8 cellular contexts compared by ENCODE assay signal in the genomic region with DNA sequence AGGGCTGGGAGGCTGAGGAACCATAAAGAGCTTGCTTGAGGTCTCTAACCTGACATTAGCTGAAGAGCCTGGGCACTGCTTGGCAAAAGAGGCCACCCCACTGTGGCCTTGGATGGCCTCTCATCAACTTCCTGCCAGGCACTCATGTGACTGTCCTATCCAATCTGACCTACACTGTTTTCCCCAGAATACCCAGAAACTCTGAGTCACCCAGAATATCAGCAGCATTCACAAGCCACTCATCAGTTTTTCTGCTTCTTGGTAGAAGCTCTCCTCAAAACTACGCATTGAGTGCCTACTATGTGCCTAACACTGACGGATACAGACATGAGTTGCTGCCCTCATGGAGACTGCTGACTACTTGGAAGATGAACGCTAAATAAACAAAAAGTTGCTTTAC. TPM values are rescaled to one million over a fixed set of nuclear protein-coding genes. Genes with fewer than 3 reads are reported as not detected.
DNase-seq lines count a peak whose midpoint lies in the region; ATAC-seq and TF ChIP-seq lines count a peak whose summit lies in the region.

No MANE protein-coding gene starts in this region.

- H3K36me3 ChIP-seq in IMR-90 (ENCODE audit: control insufficient read depth, insufficient read depth, low read length), result no peaks in the 10 kb centered on the region
- no peaks in the 10 kb centered on the region for H3K36me3 ChIP-seq in adipocyte (ENCODE audit: control insufficient read depth, insufficient read depth, low read length, severe bottlenecking)

- peak overlapping the region; percentile 38 for H3K27ac ChIP-seq in IMR-90 (ENCODE audit: insufficient read depth, low read length)

- peaks cover 2% of the 10 kb centered on the region; the same call in 1 of the 2 replicates for H4K20me1 ChIP-seq in IMR-90 (ENCODE audit: insufficient read depth, low read length)

- TF ChIP-seq RAD21 in IMR-90 (IDR thresholded peaks at IDR 0.05; ENCODE audit: low read length), result no peak

- POLR2A ChIA-PET in IMR-90 (lab: Charles Lee; ENCODE audit: unreplicated experiment), result no interaction called here

- intact Hi-C loops in IMR-90 (cut with micrococcal nuclease), result no loop called here

- H3K4me2 ChIP-seq in IMR-90 (ENCODE audit: low read depth, low read length), result peak overlapping the region; percentile 34

- H3K9me3 ChIP-seq in IMR-90 (ENCODE audit: control insufficient read depth, insufficient read depth, low read length), result no peaks in the 10 kb centered on the region
- no peaks in the 10 kb centered on the region for H3K9me3 ChIP-seq in adipocyte (ENCODE audit: control insufficient read depth, low read length)

- DNase-seq in AG08395 (ENCODE audit: low spot score) (peak; percentile 90), IMR-90 (peak; percentile 75), adipocyte (ENCODE audit: low read depth) (peak; percentile 64), iris pigment epithelial cell (ENCODE audit: low read depth) (peak; percentile 86), superior temporal gyrus (ENCODE audit: extremely low spot score) (peak; percentile 43), NCI-H1694 (lab: John Stamatoyannopoulos, UW) (no peak)

- CTCF ChIA-PET in IMR-90 (lab: Yijun Ruan, JAX), result interaction anchor here (0.6 to 1.6 kb wide), 2 partner anchors 32 to 86 kb away, joined by 3 read pairs; no protein-coding TSS in a partner anchor

- peak overlapping the region; percentile 76 for H3K14ac ChIP-seq in IMR-90 (replicated peaks; ENCODE audit: low read depth, low read length)

- H3K79me1 ChIP-seq in IMR-90 (ENCODE audit: low read depth in 1 of 2, low read length in 2 of 2), result peaks cover 0 to 16% of the 10 kb centered on the region in 2 experiments; a peak in 1 of 4 replicates

- H2BK15ac ChIP-seq in IMR-90 (ENCODE audit: low read depth, low read length), result peak overlapping the region; percentile 45

- no peak overlapping the region for H3K56ac ChIP-seq in IMR-90 (ENCODE audit: extremely low read depth, insufficient read depth, low read length)

- H4K91ac ChIP-seq in IMR-90 (ENCODE audit: insufficient read depth, low read depth, low read length), result peak overlapping the region; percentile 83

- H3K4me3 ChIP-seq in IMR-90 (ENCODE audit: insufficient read depth, low read depth, low read length) (no peak overlapping the region), adipocyte (ENCODE audit: low read length) (peak overlapping the region; percentile 9)

- dilution Hi-C loops in IMR-90 (cut with HindIII; ENCODE audit: low sequenced_read_pairs, unreplicated experiment), result no loop called here

- WGBS in IMR-90 (ENCODE audit: extremely low coverage in 2 of 2, insufficient read length in 1 of 2), 2 experiments, result no CpG with 5 or more reads among the region's 3 CpGs

- H3K9me1 ChIP-seq in IMR-90 (ENCODE audit: insufficient read depth, low read length), result peaks cover 20% of the 10 kb centered on the region

- no peak overlapping the region for H3K9ac ChIP-seq in IMR-90 (ENCODE audit: low read depth, low read length)
- peak overlapping the region; percentile 16 for H3K9ac ChIP-seq in adipocyte (ENCODE audit: low read length)

- H2AK9ac ChIP-seq in IMR-90 (replicated peaks; ENCODE audit: low read depth, low read length, poor library complexity), result no peak overlapping the region

- peak overlapping the region; percentile 76 for H2BK20ac ChIP-seq in IMR-90 (ENCODE audit: low read depth, low read length)

- H2BK120ac ChIP-seq in IMR-90 (ENCODE audit: low read depth, low read length), result peak overlapping the region; percentile 78

- TF ChIP-seq POLR2A in IMR-90 (IDR thresholded peaks at IDR 0.05; ENCODE audit: low read depth, low read length), result no peak

- no TSS peak for BruUV-seq in IMR-90 (replicated peaks; lab: Mats Ljungman, UMichigan)

- peak overlapping the region; percentile 85; the same call in 1 of the 2 replicates for H4K5ac ChIP-seq in IMR-90 (ENCODE audit: low read depth, low read length)

- in situ Hi-C loops in IMR-90 (cut with MboI; ENCODE audit: low sequenced_read_pairs), result no loop called here

- peak overlapping the region; percentile 93 for H3K18ac ChIP-seq in IMR-90 (ENCODE audit: low read depth, low read length)

- H3K23ac ChIP-seq in IMR-90 (ENCODE audit: low read depth, low read length), result peak overlapping the region; percentile 91

- ATAC-seq in IMR-90 (ENCODE audit: low read depth) (peak; percentile 25; the same call in 1 of the 2 replicates), GM21381 (IDR thresholded peaks at IDR 0.05; ENCODE audit: unreplicated experiment) (no peak), HG03520 (IDR thresholded peaks at IDR 0.05; ENCODE audit: unreplicated experiment) (no peak)

- no peak for TF ChIP-seq CTCF in IMR-90 (conservative IDR thresholded peaks at IDR 0.05; ENCODE audit: low read depth, low read length)

- H2AK5ac ChIP-seq in IMR-90 (ENCODE audit: low read depth, low read length), result peak overlapping the region; percentile 63

- peak overlapping the region; percentile 86 for H2BK5ac ChIP-seq in IMR-90 (ENCODE audit: low read depth, low read length, poor library complexity, severe bottlenecking)

- H3K27me3 ChIP-seq in IMR-90 (ENCODE audit: control insufficient read depth, insufficient read depth, low read length) (no peaks in the 10 kb centered on the region), adipocyte (replicated peaks; ENCODE audit: control insufficient read depth, insufficient read depth, low read length) (no peaks in the 10 kb centered on the region)

- peak overlapping the region; percentile 85 for H3K4ac ChIP-seq in IMR-90 (ENCODE audit: low read depth, low read length)

- H3K4me1 ChIP-seq in IMR-90 (ENCODE audit: control insufficient read depth, insufficient read depth, low read length) (peaks cover 18% of the 10 kb centered on the region), adipocyte (ENCODE audit: control insufficient read depth, insufficient read depth, low read length) (peaks cover 46% of the 10 kb centered on the region)

- peak overlapping the region; percentile 86 for H2AFZ ChIP-seq in IMR-90 (replicated peaks; ENCODE audit: low read length, poor library complexity)

- H4K8ac ChIP-seq in IMR-90 (ENCODE audit: low read depth in 2 of 2, low read length in 2 of 2), result peak overlapping the region in 1 of 2 experiments; percentile 83; a peak in 3 of 4 replicates

TF ChIP-seq in IMR-90, 13 proteins besides CTCF, POLR2A, EP300 and RAD21:
- TF ChIP-seq MAFK (IDR thresholded peaks at IDR 0.05; ENCODE audit: low read depth, low read length), result 0 out of 2 replicates have a peak, but pooled peaks have one; percentile 8
- TF ChIP-seq FOS (IDR thresholded peaks at IDR 0.05; ENCODE audit: low read depth, low read length), result peak; percentile 37; the same call in 1 of the 2 replicates
- no peak for TF ChIP-seq SMC3 (IDR thresholded peaks at IDR 0.05; ENCODE audit: low read depth, low read length)
- TF ChIP-seq ELK1 (IDR thresholded peaks at IDR 0.05; ENCODE audit: borderline replicate concordance, low read depth, low read length), result no peak
- TF ChIP-seq CHD1 (IDR thresholded peaks at IDR 0.05; ENCODE audit: low read depth, low read length), result no peak
- TF ChIP-seq BHLHE40 (IDR thresholded peaks at IDR 0.05; ENCODE audit: low read depth, low read length), result peak; percentile 64; the same call in 1 of the 2 replicates
- no peak for TF ChIP-seq MXI1 (IDR thresholded peaks at IDR 0.05; ENCODE audit: borderline replicate concordance, low read depth, low read length)
- no peak for TF ChIP-seq RFX5 (IDR thresholded peaks at IDR 0.05; ENCODE audit: low read depth, low read length)
- TF ChIP-seq CEBPB (IDR thresholded peaks at IDR 0.05; ENCODE audit: low read depth, low read length), result no peak
- no peak for TF ChIP-seq RCOR1 (IDR thresholded peaks at IDR 0.05; ENCODE audit: insufficient replicate concordance, low read length)
- no peak for TF ChIP-seq MAZ (IDR thresholded peaks at IDR 0.05; ENCODE audit: borderline replicate concordance, low read depth, low read length)
- TF ChIP-seq USF2 (IDR thresholded peaks at IDR 0.05; ENCODE audit: low read depth, low read length), result peak; percentile 72
- TF ChIP-seq NFE2L2 (IDR thresholded peaks at IDR 0.05; ENCODE audit: low read depth, low read length), result no peak
TF ChIP-seq in IMR-90: peak in this region for 4.

RNA-seq across cellular contexts. Expression of gene NT5C2, which starts 4.1 kb away (rescaled TPM):
- total RNA-seq in IMR-90 (2012; rRNA removed), result 60.0 and 83.3 TPM in 2 replicates
- 48.4 and 65.1 TPM in 2 replicates for polyA plus RNA-seq in IMR-90 (2012; rRNA removed)
- polyA plus RNA-seq in IMR-90 (2012; cell fraction: cytosol; rRNA removed), result 15.0 and 21.0 TPM in 2 replicates
- polyA plus RNA-seq in IMR-90 (2012; cell fraction: nucleus; rRNA removed; ENCODE audit: low replicate concordance), result 13.4 and 65.9 TPM in 2 replicates

RNA-seq across cellular contexts. Expression of gene RPEL1, which starts 48.5 kb away (rescaled TPM):
- total RNA-seq in IMR-90 (2012; rRNA removed), result under 0.01 and 0.28 TPM in 2 replicates
- polyA plus RNA-seq in IMR-90 (2012; rRNA removed), result 0.07 and 0.26 TPM in 2 replicates
- 0.02 TPM in 2 replicates for polyA plus RNA-seq in IMR-90 (2012; cell fraction: cytosol; rRNA removed)
- polyA plus RNA-seq in IMR-90 (2012; cell fraction: nucleus; rRNA removed; ENCODE audit: low replicate concordance), result not detected in 2 replicates
